Comparison of ENCODE assay signal across 1 cellular context in the genomic region with DNA sequence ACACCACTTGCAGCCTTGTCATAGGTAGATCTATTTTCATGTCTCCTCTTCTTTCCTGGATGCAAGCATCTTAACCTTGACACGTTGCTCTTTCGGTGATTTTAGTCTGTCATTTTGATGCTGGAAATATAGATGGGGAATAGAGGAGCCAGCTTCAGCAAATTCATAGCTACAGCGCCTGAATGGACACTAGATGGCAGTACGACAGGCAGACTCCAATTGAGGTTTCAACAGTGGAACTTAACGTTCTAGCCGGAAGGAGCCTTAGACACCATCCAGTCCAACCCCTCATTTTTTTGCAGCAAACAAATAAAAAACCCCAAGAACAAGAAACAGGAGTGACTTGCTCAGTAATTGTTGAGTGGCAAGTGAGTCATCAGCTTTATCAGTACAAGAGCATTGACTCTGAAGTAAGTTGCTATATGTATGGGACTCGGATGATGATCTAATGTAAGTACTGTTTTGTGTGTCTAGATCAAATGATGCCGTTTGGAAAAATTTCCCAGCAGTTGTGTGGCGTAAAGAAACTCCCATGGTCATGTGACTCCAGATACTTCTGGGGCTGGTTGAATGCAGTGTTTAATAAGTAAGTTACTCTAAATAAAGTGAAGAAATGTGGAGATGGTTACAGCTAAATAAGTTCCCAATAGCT.
A peak's percentile ranks its signal among the peaks of the same experiment; 100 is the strongest.
TF ChIP-seq lines count a peak whose summit lies in the region.

No MANE protein-coding gene starts in this region.

TF ChIP-seq in HEK293, 187 proteins besides CTCF, POLR2A, EP300 and RAD21 (continued from another document):
- TF ChIP-seq, protein P1, sequence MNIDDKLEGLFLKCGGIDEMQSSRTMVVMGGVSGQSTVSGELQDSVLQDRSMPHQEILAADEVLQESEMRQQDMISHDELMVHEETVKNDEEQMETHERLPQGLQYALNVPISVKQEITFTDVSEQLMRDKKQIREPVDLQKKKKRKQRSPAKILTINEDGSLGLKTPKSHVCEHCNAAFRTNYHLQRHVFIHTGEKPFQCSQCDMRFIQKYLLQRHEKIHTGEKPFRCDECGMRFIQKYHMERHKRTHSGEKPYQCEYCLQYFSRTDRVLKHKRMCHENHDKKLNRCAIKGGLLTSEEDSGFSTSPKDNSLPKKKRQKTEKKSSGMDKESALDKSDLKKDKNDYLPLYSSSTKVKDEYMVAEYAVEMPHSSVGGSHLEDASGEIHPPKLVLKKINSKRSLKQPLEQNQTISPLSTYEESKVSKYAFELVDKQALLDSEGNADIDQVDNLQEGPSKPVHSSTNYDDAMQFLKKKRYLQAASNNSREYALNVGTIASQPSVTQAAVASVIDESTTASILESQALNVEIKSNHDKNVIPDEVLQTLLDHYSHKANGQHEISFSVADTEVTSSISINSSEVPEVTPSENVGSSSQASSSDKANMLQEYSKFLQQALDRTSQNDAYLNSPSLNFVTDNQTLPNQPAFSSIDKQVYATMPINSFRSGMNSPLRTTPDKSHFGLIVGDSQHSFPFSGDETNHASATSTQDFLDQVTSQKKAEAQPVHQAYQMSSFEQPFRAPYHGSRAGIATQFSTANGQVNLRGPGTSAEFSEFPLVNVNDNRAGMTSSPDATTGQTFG (tag by site-specific recombination; IDR thresholded peaks at IDR 0.05; ENCODE audit: borderline replicate concordance): no peak
- TF ChIP-seq ZNF830 (tag by site-specific recombination; IDR thresholded peaks at IDR 0.05; ENCODE audit: low read depth) (no peak), KLF9 (tag by site-specific recombination; IDR thresholded peaks at IDR 0.05; ENCODE audit: low read depth) (no peak), ZNF571 (tag by site-specific recombination; IDR thresholded peaks at IDR 0.05) (no peak), ZNF600 (tag by site-specific recombination; IDR thresholded peaks at IDR 0.05) (peak; percentile 50; the same call in 1 of the 2 replicates), ZNF423 (tag by site-specific recombination; IDR thresholded peaks at IDR 0.05) (no peak)
- TF ChIP-seq, protein P2, sequence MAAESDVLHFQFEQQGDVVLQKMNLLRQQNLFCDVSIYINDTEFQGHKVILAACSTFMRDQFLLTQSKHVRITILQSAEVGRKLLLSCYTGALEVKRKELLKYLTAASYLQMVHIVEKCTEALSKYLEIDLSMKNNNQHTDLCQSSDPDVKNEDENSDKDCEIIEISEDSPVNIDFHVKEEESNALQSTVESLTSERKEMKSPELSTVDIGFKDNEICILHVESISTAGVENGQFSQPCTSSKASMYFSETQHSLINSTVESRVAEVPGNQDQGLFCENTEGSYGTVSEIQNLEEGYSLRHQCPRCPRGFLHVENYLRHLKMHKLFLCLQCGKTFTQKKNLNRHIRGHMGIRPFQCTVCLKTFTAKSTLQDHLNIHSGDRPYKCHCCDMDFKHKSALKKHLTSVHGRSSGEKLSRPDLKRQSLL (tag by site-specific recombination; IDR thresholded peaks at IDR 0.05): no peak
